1 cellular context compared by ENCODE assay signal in genomic region chr10:72220637-72221036, GRCh38.
TF ChIP-seq lines count a peak whose summit lies in the region.

No MANE protein-coding gene starts in this region.

TF ChIP-seq in K562, 482 proteins besides CTCF, POLR2A, EP300 and RAD21:
- TF ChIP-seq ZNF75A (CRISPR knock-in tag; IDR thresholded peaks at IDR 0.05) = no peak
- TF ChIP-seq FOXP1 (CRISPR knock-in tag; IDR thresholded peaks at IDR 0.05) = no peak
- TF ChIP-seq BDP1 (IDR thresholded peaks at IDR 0.05; ENCODE audit: insufficient read depth, insufficient read length) = no peak
- no peak for TF ChIP-seq ZFP30 (CRISPR knock-in tag; IDR thresholded peaks at IDR 0.05; ENCODE audit: borderline replicate concordance)
- TF ChIP-seq RBM22 (IDR thresholded peaks at IDR 0.05; ENCODE audit: low read depth, low read length, poor library complexity, severe bottlenecking) = no peak
- TF ChIP-seq MBD2 (IDR thresholded peaks at IDR 0.05; ENCODE audit: borderline replicate concordance, low read depth) = no peak
- TF ChIP-seq ZNF224 (CRISPR knock-in tag; IDR thresholded peaks at IDR 0.05) = no peak
- no peak for TF ChIP-seq CHD1 (IDR thresholded peaks at IDR 0.05; ENCODE audit: low read length)
- TF ChIP-seq NCOA4 (IDR thresholded peaks at IDR 0.05; ENCODE audit: partially characterized antibody) = no peak
- TF ChIP-seq IRF1 (CRISPR knock-in tag; IDR thresholded peaks at IDR 0.05; ENCODE audit: borderline replicate concordance) = no peak
- peak; percentile 87 for TF ChIP-seq ZBTB33 (CRISPR knock-in tag; IDR thresholded peaks at IDR 0.05)
- no peak for TF ChIP-seq ERF (CRISPR knock-in tag; IDR thresholded peaks at IDR 0.05)
- no peak for TF ChIP-seq GABPA (tag; conservative IDR thresholded peaks at IDR 0.05; ENCODE audit: low read depth)
- peak; percentile 26; the same call in 1 of the 2 replicates for TF ChIP-seq USF1 (CRISPR knock-in tag; IDR thresholded peaks at IDR 0.05)
- TF ChIP-seq ZNF384 (IDR thresholded peaks at IDR 0.05; ENCODE audit: low read depth, low read length) = peak; percentile 56
- TF ChIP-seq KDM5B (IDR thresholded peaks at IDR 0.05; ENCODE audit: insufficient replicate concordance, low read depth, low read length) = no peak
- TF ChIP-seq HDAC2 (IDR thresholded peaks at IDR 0.05) = no peak
- no peak for TF ChIP-seq TOE1 (IDR thresholded peaks at IDR 0.05; ENCODE audit: borderline replicate concordance)
- TF ChIP-seq TOE1 (CRISPR knock-in tag; IDR thresholded peaks at IDR 0.05; ENCODE audit: borderline replicate concordance, low read depth) = no peak
- no peak for TF ChIP-seq ATF3 (IDR thresholded peaks at IDR 0.05)
- no peak for TF ChIP-seq ATF3 (CRISPR knock-in tag; conservative IDR thresholded peaks at IDR 0.05)
- TF ChIP-seq E2F8 (IDR thresholded peaks at IDR 0.05; ENCODE audit: low read depth, partially characterized antibody) = no peak
- TF ChIP-seq ADNP (tag; IDR thresholded peaks at IDR 0.05) = no peak
- TF ChIP-seq KAT2B (IDR thresholded peaks at IDR 0.05; ENCODE audit: low read depth, low read length) = no peak
- TF ChIP-seq ZSCAN29 (IDR thresholded peaks at IDR 0.05) = no peak
TF ChIP-seq in K562: peak in this region for 3.
